In the genomic region with DNA sequence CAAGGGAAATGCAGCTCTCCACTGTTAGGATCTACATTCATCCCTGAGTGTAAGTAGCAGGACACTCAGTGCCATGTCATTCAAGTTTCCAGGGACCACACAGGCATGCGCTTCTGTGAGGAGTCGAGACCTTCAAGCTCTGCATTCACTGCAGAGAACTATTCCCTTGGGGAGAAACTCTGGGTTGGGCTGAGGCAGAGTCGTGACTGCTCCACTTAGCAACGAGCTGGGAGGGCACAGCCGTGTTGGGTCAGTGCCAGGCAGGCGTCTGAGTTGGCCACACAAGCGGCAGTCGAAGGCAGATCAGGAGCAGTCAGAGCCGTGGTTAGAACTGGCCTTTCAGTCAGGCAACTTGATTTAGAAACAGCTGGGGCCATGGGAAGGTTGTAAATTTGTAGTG, we compare ENCODE assay signal across 2 cellular contexts.
TF ChIP-seq lines count a peak whose summit lies in the region.

No MANE protein-coding gene starts in this region.

TF ChIP-seq in GM12891, 5 proteins besides CTCF, POLR2A, EP300 and RAD21:
- no peak for TF ChIP-seq TAF1 (IDR thresholded peaks at IDR 0.05; ENCODE audit: low read depth, low read length)
- no peak for TF ChIP-seq POLR2AphosphoS5 (IDR thresholded peaks at IDR 0.05; ENCODE audit: low read depth, low read length)
- no peak for TF ChIP-seq POU2F2 (IDR thresholded peaks at IDR 0.05; ENCODE audit: low read depth, low read length)
- TF ChIP-seq PAX5 (IDR thresholded peaks at IDR 0.05; ENCODE audit: insufficient read depth, low read length, severe bottlenecking), result no peak
- TF ChIP-seq SPI1 (IDR thresholded peaks at IDR 0.05; ENCODE audit: low read depth, low read length), result no peak
TF ChIP-seq in GM12891: peak in this region for 0.

TF ChIP-seq in GM12878, 131 proteins besides CTCF, POLR2A, EP300 and RAD21:
- no peak for TF ChIP-seq ZSCAN29 (IDR thresholded peaks at IDR 0.05)
- peak; percentile 48; the same call in 1 of the 2 replicates for TF ChIP-seq POLR2AphosphoS5 (IDR thresholded peaks at IDR 0.05; ENCODE audit: low read length)
- no peak for TF ChIP-seq ASH2L (IDR thresholded peaks at IDR 0.05; ENCODE audit: borderline replicate concordance, low read depth)
- TF ChIP-seq, protein P1, sequence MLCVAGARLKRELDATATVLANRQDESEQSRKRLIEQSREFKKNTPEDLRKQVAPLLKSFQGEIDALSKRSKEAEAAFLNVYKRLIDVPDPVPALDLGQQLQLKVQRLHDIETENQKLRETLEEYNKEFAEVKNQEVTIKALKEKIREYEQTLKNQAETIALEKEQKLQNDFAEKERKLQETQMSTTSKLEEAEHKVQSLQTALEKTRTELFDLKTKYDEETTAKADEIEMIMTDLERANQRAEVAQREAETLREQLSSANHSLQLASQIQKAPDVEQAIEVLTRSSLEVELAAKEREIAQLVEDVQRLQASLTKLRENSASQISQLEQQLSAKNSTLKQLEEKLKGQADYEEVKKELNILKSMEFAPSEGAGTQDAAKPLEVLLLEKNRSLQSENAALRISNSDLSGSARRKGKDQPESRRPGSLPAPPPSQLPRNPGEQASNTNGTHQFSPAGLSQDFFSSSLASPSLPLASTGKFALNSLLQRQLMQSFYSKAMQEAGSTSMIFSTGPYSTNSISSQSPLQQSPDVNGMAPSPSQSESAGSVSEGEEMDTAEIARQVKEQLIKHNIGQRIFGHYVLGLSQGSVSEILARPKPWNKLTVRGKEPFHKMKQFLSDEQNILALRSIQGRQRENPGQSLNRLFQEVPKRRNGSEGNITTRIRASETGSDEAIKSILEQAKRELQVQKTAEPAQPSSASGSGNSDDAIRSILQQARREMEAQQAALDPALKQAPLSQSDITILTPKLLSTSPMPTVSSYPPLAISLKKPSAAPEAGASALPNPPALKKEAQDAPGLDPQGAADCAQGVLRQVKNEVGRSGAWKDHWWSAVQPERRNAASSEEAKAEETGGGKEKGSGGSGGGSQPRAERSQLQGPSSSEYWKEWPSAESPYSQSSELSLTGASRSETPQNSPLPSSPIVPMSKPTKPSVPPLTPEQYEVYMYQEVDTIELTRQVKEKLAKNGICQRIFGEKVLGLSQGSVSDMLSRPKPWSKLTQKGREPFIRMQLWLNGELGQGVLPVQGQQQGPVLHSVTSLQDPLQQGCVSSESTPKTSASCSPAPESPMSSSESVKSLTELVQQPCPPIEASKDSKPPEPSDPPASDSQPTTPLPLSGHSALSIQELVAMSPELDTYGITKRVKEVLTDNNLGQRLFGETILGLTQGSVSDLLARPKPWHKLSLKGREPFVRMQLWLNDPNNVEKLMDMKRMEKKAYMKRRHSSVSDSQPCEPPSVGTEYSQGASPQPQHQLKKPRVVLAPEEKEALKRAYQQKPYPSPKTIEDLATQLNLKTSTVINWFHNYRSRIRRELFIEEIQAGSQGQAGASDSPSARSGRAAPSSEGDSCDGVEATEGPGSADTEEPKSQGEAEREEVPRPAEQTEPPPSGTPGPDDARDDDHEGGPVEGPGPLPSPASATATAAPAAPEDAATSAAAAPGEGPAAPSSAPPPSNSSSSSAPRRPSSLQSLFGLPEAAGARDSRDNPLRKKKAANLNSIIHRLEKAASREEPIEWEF (IDR thresholded peaks at IDR 0.05; ENCODE audit: insufficient replicate concordance, low read depth, low read length), result no peak
- TF ChIP-seq, protein P2, sequence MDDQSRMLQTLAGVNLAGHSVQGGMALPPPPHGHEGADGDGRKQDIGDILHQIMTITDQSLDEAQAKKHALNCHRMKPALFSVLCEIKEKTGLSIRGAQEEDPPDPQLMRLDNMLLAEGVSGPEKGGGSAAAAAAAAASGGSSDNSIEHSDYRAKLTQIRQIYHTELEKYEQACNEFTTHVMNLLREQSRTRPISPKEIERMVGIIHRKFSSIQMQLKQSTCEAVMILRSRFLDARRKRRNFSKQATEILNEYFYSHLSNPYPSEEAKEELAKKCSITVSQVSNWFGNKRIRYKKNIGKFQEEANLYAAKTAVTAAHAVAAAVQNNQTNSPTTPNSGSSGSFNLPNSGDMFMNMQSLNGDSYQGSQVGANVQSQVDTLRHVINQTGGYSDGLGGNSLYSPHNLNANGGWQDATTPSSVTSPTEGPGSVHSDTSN (IDR thresholded peaks at IDR 0.05; ENCODE audit: insufficient replicate concordance, low read depth, low read length), result no peak
- no peak for TF ChIP-seq FOXM1 (IDR thresholded peaks at IDR 0.05; ENCODE audit: low read depth, low read length)
- no peak for TF ChIP-seq MEF2A (IDR thresholded peaks at IDR 0.05; ENCODE audit: insufficient read depth, low read depth, low read length)
- no peak for TF ChIP-seq TCF7 (IDR thresholded peaks at IDR 0.05; ENCODE audit: borderline replicate concordance)
- TF ChIP-seq RUNX3 (IDR thresholded peaks at IDR 0.05; ENCODE audit: low read length), result peak; percentile 17; the same call in 1 of the 2 replicates
- TF ChIP-seq, protein P3, sequence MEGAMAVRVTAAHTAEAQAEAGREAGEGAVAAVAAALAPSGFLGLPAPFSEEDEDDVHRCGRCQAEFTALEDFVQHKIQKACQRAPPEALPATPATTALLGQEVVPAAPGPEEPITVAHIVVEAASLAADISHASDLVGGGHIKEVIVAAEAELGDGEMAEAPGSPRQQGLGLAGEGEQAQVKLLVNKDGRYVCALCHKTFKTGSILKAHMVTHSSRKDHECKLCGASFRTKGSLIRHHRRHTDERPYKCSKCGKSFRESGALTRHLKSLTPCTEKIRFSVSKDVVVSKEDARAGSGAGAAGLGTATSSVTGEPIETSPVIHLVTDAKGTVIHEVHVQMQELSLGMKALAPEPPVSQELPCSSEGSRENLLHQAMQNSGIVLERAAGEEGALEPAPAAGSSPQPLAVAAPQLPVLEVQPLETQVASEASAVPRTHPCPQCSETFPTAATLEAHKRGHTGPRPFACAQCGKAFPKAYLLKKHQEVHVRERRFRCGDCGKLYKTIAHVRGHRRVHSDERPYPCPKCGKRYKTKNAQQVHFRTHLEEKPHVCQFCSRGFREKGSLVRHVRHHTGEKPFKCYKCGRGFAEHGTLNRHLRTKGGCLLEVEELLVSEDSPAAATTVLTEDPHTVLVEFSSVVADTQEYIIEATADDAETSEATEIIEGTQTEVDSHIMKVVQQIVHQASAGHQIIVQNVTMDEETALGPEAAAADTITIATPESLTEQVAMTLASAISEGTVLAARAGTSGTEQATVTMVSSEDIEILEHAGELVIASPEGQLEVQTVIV (IDR thresholded peaks at IDR 0.05; ENCODE audit: borderline replicate concordance, partially characterized antibody), result no peak
- no peak for TF ChIP-seq RELA (IDR thresholded peaks at IDR 0.05; ENCODE audit: borderline replicate concordance, partially characterized antibody)
- TF ChIP-seq, protein P4, sequence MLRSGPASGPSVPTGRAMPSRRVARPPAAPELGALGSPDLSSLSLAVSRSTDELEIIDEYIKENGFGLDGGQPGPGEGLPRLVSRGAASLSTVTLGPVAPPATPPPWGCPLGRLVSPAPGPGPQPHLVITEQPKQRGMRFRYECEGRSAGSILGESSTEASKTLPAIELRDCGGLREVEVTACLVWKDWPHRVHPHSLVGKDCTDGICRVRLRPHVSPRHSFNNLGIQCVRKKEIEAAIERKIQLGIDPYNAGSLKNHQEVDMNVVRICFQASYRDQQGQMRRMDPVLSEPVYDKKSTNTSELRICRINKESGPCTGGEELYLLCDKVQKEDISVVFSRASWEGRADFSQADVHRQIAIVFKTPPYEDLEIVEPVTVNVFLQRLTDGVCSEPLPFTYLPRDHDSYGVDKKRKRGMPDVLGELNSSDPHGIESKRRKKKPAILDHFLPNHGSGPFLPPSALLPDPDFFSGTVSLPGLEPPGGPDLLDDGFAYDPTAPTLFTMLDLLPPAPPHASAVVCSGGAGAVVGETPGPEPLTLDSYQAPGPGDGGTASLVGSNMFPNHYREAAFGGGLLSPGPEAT (IDR thresholded peaks at IDR 0.05; ENCODE audit: low read depth), result no peak
- TF ChIP-seq RAD51 (IDR thresholded peaks at IDR 0.05), result no peak
- TF ChIP-seq, protein P5, sequence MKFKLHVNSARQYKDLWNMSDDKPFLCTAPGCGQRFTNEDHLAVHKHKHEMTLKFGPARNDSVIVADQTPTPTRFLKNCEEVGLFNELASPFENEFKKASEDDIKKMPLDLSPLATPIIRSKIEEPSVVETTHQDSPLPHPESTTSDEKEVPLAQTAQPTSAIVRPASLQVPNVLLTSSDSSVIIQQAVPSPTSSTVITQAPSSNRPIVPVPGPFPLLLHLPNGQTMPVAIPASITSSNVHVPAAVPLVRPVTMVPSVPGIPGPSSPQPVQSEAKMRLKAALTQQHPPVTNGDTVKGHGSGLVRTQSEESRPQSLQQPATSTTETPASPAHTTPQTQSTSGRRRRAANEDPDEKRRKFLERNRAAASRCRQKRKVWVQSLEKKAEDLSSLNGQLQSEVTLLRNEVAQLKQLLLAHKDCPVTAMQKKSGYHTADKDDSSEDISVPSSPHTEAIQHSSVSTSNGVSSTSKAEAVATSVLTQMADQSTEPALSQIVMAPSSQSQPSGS (IDR thresholded peaks at IDR 0.05; ENCODE audit: low read length), result no peak
- TF ChIP-seq, protein P6, sequence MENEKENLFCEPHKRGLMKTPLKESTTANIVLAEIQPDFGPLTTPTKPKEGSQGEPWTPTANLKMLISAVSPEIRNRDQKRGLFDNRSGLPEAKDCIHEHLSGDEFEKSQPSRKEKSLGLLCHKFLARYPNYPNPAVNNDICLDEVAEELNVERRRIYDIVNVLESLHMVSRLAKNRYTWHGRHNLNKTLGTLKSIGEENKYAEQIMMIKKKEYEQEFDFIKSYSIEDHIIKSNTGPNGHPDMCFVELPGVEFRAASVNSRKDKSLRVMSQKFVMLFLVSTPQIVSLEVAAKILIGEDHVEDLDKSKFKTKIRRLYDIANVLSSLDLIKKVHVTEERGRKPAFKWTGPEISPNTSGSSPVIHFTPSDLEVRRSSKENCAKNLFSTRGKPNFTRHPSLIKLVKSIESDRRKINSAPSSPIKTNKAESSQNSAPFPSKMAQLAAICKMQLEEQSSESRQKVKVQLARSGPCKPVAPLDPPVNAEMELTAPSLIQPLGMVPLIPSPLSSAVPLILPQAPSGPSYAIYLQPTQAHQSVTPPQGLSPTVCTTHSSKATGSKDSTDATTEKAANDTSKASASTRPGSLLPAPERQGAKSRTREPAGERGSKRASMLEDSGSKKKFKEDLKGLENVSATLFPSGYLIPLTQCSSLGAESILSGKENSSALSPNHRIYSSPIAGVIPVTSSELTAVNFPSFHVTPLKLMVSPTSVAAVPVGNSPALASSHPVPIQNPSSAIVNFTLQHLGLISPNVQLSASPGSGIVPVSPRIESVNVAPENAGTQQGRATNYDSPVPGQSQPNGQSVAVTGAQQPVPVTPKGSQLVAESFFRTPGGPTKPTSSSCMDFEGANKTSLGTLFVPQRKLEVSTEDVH (IDR thresholded peaks at IDR 0.05; ENCODE audit: low read depth, partially characterized antibody), result no peak
- TF ChIP-seq LARP7 (IDR thresholded peaks at IDR 0.05), result no peak
- TF ChIP-seq, protein P7, sequence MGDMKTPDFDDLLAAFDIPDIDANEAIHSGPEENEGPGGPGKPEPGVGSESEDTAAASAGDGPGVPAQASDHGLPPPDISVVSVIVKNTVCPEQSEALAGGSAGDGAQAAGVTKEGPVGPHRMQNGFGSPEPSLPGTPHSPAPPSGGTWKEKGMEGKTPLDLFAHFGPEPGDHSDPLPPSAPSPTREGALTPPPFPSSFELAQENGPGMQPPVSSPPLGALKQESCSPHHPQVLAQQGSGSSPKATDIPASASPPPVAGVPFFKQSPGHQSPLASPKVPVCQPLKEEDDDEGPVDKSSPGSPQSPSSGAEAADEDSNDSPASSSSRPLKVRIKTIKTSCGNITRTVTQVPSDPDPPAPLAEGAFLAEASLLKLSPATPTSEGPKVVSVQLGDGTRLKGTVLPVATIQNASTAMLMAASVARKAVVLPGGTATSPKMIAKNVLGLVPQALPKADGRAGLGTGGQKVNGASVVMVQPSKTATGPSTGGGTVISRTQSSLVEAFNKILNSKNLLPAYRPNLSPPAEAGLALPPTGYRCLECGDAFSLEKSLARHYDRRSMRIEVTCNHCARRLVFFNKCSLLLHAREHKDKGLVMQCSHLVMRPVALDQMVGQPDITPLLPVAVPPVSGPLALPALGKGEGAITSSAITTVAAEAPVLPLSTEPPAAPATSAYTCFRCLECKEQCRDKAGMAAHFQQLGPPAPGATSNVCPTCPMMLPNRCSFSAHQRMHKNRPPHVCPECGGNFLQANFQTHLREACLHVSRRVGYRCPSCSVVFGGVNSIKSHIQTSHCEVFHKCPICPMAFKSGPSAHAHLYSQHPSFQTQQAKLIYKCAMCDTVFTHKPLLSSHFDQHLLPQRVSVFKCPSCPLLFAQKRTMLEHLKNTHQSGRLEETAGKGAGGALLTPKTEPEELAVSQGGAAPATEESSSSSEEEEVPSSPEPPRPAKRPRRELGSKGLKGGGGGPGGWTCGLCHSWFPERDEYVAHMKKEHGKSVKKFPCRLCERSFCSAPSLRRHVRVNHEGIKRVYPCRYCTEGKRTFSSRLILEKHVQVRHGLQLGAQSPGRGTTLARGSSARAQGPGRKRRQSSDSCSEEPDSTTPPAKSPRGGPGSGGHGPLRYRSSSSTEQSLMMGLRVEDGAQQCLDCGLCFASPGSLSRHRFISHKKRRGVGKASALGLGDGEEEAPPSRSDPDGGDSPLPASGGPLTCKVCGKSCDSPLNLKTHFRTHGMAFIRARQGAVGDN (IDR thresholded peaks at IDR 0.05), result peak; percentile 73
- no peak for TF ChIP-seq HDGF (IDR thresholded peaks at IDR 0.05)
- no peak for TF ChIP-seq TCF3 (IDR thresholded peaks at IDR 0.05; ENCODE audit: borderline replicate concordance, insufficient read depth, low read depth, low read length)
- no peak for TF ChIP-seq SMAD1 (IDR thresholded peaks at IDR 0.05; ENCODE audit: low read depth, partially characterized antibody)
- no peak for TF ChIP-seq PAX5 (IDR thresholded peaks at IDR 0.05; ENCODE audit: borderline replicate concordance, low read depth, low read length)
- no peak for TF ChIP-seq DPF2 (IDR thresholded peaks at IDR 0.05)
